Comparison of ENCODE assay signal across 16 cellular contexts in the genomic region with DNA sequence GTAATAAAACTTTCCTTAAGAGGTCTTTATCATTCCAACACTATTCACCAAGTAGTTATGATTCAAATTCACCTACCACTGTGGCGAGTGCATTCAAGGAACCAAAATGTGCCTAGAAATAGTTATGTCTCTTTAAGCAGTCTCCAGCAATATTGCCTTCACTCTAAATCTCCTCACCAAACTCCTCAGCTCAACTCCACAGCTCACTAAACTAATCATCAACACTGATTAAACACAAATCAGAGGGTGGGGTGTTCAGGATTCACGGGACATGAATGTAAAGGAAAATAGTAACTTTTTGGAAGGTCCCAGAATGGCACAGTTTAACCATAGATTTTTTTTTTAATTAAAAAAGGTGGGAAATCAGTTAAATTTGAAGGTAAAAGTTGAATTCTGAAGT.
DNase-seq lines count a peak whose midpoint lies in the region; ATAC-seq and TF ChIP-seq lines count a peak whose summit lies in the region.
"Had no signal": no experiment of that assay in that cellular context is flagged by ENCODE, and none has a peak within 500 bp of the region (broad histone marks: within the 10 kb centered on the region; RNA-seq: fewer than 3 reads in every experiment).

No MANE protein-coding gene starts in this region.

- WGBS in SK-N-SH (ENCODE audit: low lambda C conversion rate), result 80% methylated on average over 2 of the region's 2 CpGs

- H3K4me3 Mint-ChIP-seq in activated CD4-positive, alpha-beta memory T cell treated with anti-CD3 and anti-CD28 coated beads, Interleukin-2, amount 10 ng/mL, durations not matched to agents 7 days and 5 days, result peak overlapping the region; percentile 78
- H3K4me3 Mint-ChIP-seq in immature natural killer cell, result peak overlapping the region in 3 of 5 donors; percentile 48 to 86 (median 71)
- H3K4me3 Mint-ChIP-seq: dendritic cell treated with granulocyte-macrophage colony-stimulating factor and Interleukin-4, amounts not matched to agents 40 ng/mL and 50 ng/mL, for 4 days had no signal

- H3K4me1 Mint-ChIP-seq in activated CD4-positive, alpha-beta memory T cell treated with anti-CD3 and anti-CD28 coated beads, Interleukin-2, amount 10 ng/mL, durations not matched to agents 7 days and 5 days, result peaks cover 68% of the 10 kb centered on the region
- H3K4me1 Mint-ChIP-seq in immature natural killer cell, result peaks cover 19 to 46% of the 10 kb centered on the region in 2 donors

- peaks cover 8% of the 10 kb centered on the region for H3F3A ChIP-seq in SK-N-SH (replicated peaks; ENCODE audit: insufficient read depth)

- H3K36me3 ChIP-seq in SK-N-SH (replicated peaks in 1 of 2; ENCODE audit: control insufficient read depth in 1 of 2, insufficient read depth in 2 of 2, low read length in 1 of 2), result peaks cover 9 to 31% of the 10 kb centered on the region in 2 experiments

- peaks cover 0 to 4% of the 10 kb centered on the region in 2 experiments; a peak in 1 of 4 replicates for H3K4me1 ChIP-seq in SK-N-SH (ENCODE audit: control insufficient read depth in 1 of 2, insufficient read depth in 2 of 2, low read depth in 1 of 2, low read length in 1 of 2)
- H3K4me1 ChIP-seq: esophagus squamous epithelium had no signal

- H3K27me3 Mint-ChIP-seq in activated CD4-positive, alpha-beta memory T cell treated with anti-CD3 and anti-CD28 coated beads, Interleukin-2, amount 10 ng/mL, durations not matched to agents 7 days and 5 days, result no peaks in the 10 kb centered on the region
- H3K27me3 Mint-ChIP-seq in immature natural killer cell (ENCODE audit: low read depth in 3 of 3), result peaks cover 0 to 5% (median 0%) of the 10 kb centered on the region in 3 donors
- H3K27me3 Mint-ChIP-seq: dendritic cell treated with granulocyte-macrophage colony-stimulating factor and Interleukin-4, amounts not matched to agents 40 ng/mL and 50 ng/mL, for 4 days had no signal

- H3K9me2 ChIP-seq in SK-N-SH, result no peaks in the 10 kb centered on the region

- peak overlapping the region; percentile 34 to 81; a peak in 3 of 4 replicates for H3K27ac ChIP-seq in SK-N-SH (ENCODE audit: low read depth in 2 of 2, low read length in 1 of 2)
- H3K27ac ChIP-seq: C4-2B had no signal

- peaks cover 35% of the 10 kb centered on the region for H3K36me3 Mint-ChIP-seq in activated CD4-positive, alpha-beta memory T cell treated with anti-CD3 and anti-CD28 coated beads, Interleukin-2, amount 10 ng/mL, durations not matched to agents 7 days and 5 days (ENCODE audit: low read depth)
- H3K36me3 Mint-ChIP-seq in immature natural killer cell, result no peaks in the 10 kb centered on the region

- H3K4me3 ChIP-seq in SK-N-SH (ENCODE audit: low read depth in 2 of 2, low read length in 1 of 2), result no peak overlapping the region
- H3K4me3 ChIP-seq: esophagus squamous epithelium, GM12878 had no signal

- no peaks in the 10 kb centered on the region for H3K27me3 ChIP-seq in SK-N-SH (ENCODE audit: insufficient read depth)
- H3K27me3 ChIP-seq: esophagus squamous epithelium had no signal

- POLR2A ChIA-PET in SK-N-SH (lab: Yijun Ruan, JAX), result no interaction called here
- POLR2A ChIA-PET in activated CD4-positive, alpha-beta memory T cell treated with anti-CD3 and anti-CD28 coated beads, Interleukin-2, amount 10 ng/mL, durations not matched to agents 7 days and 5 days (lab: Charles Lee), result interaction anchor here (0.8 to 4.1 kb wide), 12 partner anchors 11 to 93 kb away, joined by 3 to 33 read pairs (median 8); a partner anchor contains a TSS

- no peaks in the 10 kb centered on the region for H3K79me2 ChIP-seq in SK-N-SH (ENCODE audit: insufficient read depth)

- peaks cover 21% of the 10 kb centered on the region for H3K9me3 Mint-ChIP-seq in activated CD4-positive, alpha-beta memory T cell treated with anti-CD3 and anti-CD28 coated beads, Interleukin-2, amount 10 ng/mL, durations not matched to agents 7 days and 5 days
- H3K9me3 Mint-ChIP-seq in immature natural killer cell, result no peaks in the 10 kb centered on the region
- H3K9me3 Mint-ChIP-seq: dendritic cell treated with granulocyte-macrophage colony-stimulating factor and Interleukin-4, amounts not matched to agents 40 ng/mL and 50 ng/mL, for 4 days had no signal

- ATAC-seq in SK-N-SH treated with all-trans-retinoic acid at 6 μM for 48 hours (no peak), HG03439 (IDR thresholded peaks at IDR 0.05; ENCODE audit: unreplicated experiment) (no peak), HG03280 (IDR thresholded peaks at IDR 0.05; ENCODE audit: unreplicated experiment) (no peak)

- H3K27ac Mint-ChIP-seq in activated CD4-positive, alpha-beta memory T cell treated with anti-CD3 and anti-CD28 coated beads, Interleukin-2, amount 10 ng/mL, durations not matched to agents 7 days and 5 days, result peak overlapping the region; percentile 97
- peak overlapping the region; percentile 25 to 86 (median 52) for H3K27ac Mint-ChIP-seq in immature natural killer cell
- H3K27ac Mint-ChIP-seq: dendritic cell treated with granulocyte-macrophage colony-stimulating factor and Interleukin-4, amounts not matched to agents 40 ng/mL and 50 ng/mL, for 4 days had no signal

- TF ChIP-seq EP300 in SK-N-SH (IDR thresholded peaks at IDR 0.05; ENCODE audit: borderline replicate concordance in 1 of 2, low read depth in 1 of 2, low read length in 1 of 2), result no peak

- H4K20me1 ChIP-seq in SK-N-SH (ENCODE audit: insufficient read depth), result no peaks in the 10 kb centered on the region

- TF ChIP-seq RAD21 in SK-N-SH (IDR thresholded peaks at IDR 0.05; ENCODE audit: low read length), result no peak

- no peak for DNase-seq in SK-N-SH
- peak; percentile 14 for DNase-seq in HS-27A (ENCODE audit: low read depth)
- no peak for DNase-seq in activated CD4-positive, alpha-beta memory T cell treated with anti-CD3 and anti-CD28 coated beads, Interleukin-2, amount 10 ng/mL, durations not matched to agents 7 days and 5 days
- DNase-seq in immature natural killer cell, result no peak
- no peak for DNase-seq in GM10266 (ENCODE audit: extremely low spot score)
- DNase-seq: activated CD4-positive, CD25-positive, alpha-beta regulatory T cell; esophagus squamous epithelium; H7; head of caudate nucleus; NCI-H774 had no signal

- H3K9me3 ChIP-seq in SK-N-SH, result no peaks in the 10 kb centered on the region
- H3K9me3 ChIP-seq: esophagus squamous epithelium had no signal

- H3K9ac ChIP-seq in SK-N-SH, result peak overlapping the region; percentile 50; the same call in 1 of the 2 replicates

- TF ChIP-seq CTCF in SK-N-SH (IDR thresholded peaks at IDR 0.05), result no peak
- TF ChIP-seq CTCF in GM10266 (IDR thresholded peaks at IDR 0.05; ENCODE audit: control insufficient read depth, insufficient read depth, low read depth, missing control alignments), result no peak

- H3K4me2 ChIP-seq in SK-N-SH, result peak overlapping the region; percentile 57

- CTCF ChIA-PET in SK-N-SH (lab: Yijun Ruan, JAX), result no interaction called here
- CTCF ChIA-PET in activated CD4-positive, alpha-beta memory T cell treated with anti-CD3 and anti-CD28 coated beads, Interleukin-2, amount 10 ng/mL, durations not matched to agents 7 days and 5 days (lab: Charles Lee), result interaction anchor here (0.6 to 1.6 kb wide), 6 partner anchors 21 to 116 kb away, joined by 3 to 12 read pairs (median 6); a partner anchor contains a TSS

- H2AFZ ChIP-seq in SK-N-SH (ENCODE audit: low read depth), result 0 out of 2 replicates have a peak overlapping the region, but pooled peaks have one; percentile 61

TF ChIP-seq in SK-N-SH, 30 proteins besides CTCF, POLR2A, EP300 and RAD21 (continues in another document):
- TF ChIP-seq FOSL2 (IDR thresholded peaks at IDR 0.05; ENCODE audit: borderline replicate concordance, low read depth), result no peak
- no peak for TF ChIP-seq TCF12 (IDR thresholded peaks at IDR 0.05)
- TF ChIP-seq, protein P1, sequence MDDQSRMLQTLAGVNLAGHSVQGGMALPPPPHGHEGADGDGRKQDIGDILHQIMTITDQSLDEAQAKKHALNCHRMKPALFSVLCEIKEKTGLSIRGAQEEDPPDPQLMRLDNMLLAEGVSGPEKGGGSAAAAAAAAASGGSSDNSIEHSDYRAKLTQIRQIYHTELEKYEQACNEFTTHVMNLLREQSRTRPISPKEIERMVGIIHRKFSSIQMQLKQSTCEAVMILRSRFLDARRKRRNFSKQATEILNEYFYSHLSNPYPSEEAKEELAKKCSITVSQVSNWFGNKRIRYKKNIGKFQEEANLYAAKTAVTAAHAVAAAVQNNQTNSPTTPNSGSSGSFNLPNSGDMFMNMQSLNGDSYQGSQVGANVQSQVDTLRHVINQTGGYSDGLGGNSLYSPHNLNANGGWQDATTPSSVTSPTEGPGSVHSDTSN (IDR thresholded peaks at IDR 0.05), result no peak
- TF ChIP-seq RXRA (IDR thresholded peaks at IDR 0.05; ENCODE audit: borderline replicate concordance, low read depth), result no peak
- TF ChIP-seq MXI1 (IDR thresholded peaks at IDR 0.05; ENCODE audit: low read depth, low read length), result no peak
- no peak for TF ChIP-seq POLR2AphosphoS5 (IDR thresholded peaks at IDR 0.05; ENCODE audit: low read depth, low read length)
- no peak for TF ChIP-seq TEAD4 (IDR thresholded peaks at IDR 0.05; ENCODE audit: borderline replicate concordance, insufficient read depth)

TF ChIP-seq in SK-N-SH treated with all-trans-retinoic acid at 6 μM for 48 hours, 23 proteins besides CTCF, POLR2A, EP300 and RAD21 (continues in another document):
- TF ChIP-seq ZNF565 (CRISPR knock-in tag; conservative IDR thresholded peaks at IDR 0.05; ENCODE audit: low read depth), result no peak
- no peak for TF ChIP-seq CSDC2 (CRISPR knock-in tag; IDR thresholded peaks at IDR 0.05)
- no peak for TF ChIP-seq ARNTL (CRISPR knock-in tag; IDR thresholded peaks at IDR 0.05; ENCODE audit: borderline replicate concordance, low read depth)
- no peak for TF ChIP-seq TCF4 (CRISPR knock-in tag; IDR thresholded peaks at IDR 0.05; ENCODE audit: borderline replicate concordance)
- TF ChIP-seq GLIS3 (CRISPR knock-in tag; IDR thresholded peaks at IDR 0.05), result no peak
- no peak for TF ChIP-seq ZFP3 (CRISPR knock-in tag; IDR thresholded peaks at IDR 0.05)
- TF ChIP-seq TOX (CRISPR knock-in tag; IDR thresholded peaks at IDR 0.05; ENCODE audit: borderline replicate concordance), result no peak
- TF ChIP-seq, protein P2, sequence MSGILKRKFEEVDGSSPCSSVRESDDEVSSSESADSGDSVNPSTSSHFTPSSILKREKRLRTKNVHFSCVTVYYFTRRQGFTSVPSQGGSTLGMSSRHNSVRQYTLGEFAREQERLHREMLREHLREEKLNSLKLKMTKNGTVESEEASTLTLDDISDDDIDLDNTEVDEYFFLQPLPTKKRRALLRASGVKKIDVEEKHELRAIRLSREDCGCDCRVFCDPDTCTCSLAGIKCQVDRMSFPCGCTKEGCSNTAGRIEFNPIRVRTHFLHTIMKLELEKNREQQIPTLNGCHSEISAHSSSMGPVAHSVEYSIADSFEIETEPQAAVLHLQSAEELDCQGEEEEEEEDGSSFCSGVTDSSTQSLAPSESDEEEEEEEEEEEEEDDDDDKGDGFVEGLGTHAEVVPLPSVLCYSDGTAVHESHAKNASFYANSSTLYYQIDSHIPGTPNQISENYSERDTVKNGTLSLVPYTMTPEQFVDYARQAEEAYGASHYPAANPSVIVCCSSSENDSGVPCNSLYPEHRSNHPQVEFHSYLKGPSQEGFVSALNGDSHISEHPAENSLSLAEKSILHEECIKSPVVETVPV (CRISPR knock-in tag; IDR thresholded peaks at IDR 0.05), result no peak
- TF ChIP-seq PPARA (CRISPR knock-in tag; IDR thresholded peaks at IDR 0.05; ENCODE audit: borderline replicate concordance), result no peak
- TF ChIP-seq BACH2 (CRISPR knock-in tag; IDR thresholded peaks at IDR 0.05; ENCODE audit: borderline replicate concordance), result no peak
